8 cellular contexts compared by ENCODE assay signal in genomic region chr2:231711677-231712461, GRCh38. TPM values are rescaled to one million over a fixed set of nuclear protein-coding genes. Genes with fewer than 3 reads are reported as not detected.
A peak's percentile ranks its signal among the peaks of the same experiment; 100 is the strongest.
DNase-seq lines count a peak whose midpoint lies in the region; ATAC-seq and TF ChIP-seq lines count a peak whose summit lies in the region.

No MANE protein-coding gene starts in this region.

- H3K36me3 ChIP-seq in cardiac muscle cell (peaks cover 21% of the 10 kb centered on the region), brain microvascular endothelial cell (replicated peaks) (peaks cover 16% of the 10 kb centered on the region), mesodermal cell (ENCODE audit: control insufficient read depth, insufficient read depth, low read length) (peaks cover 39% of the 10 kb centered on the region), uterus (no peaks in the 10 kb centered on the region)

- peaks cover 14% of the 10 kb centered on the region for H3K4me1 ChIP-seq in cardiac muscle cell (ENCODE audit: low read depth)
- H3K4me1 ChIP-seq in mesodermal cell (ENCODE audit: control insufficient read depth, insufficient read depth, low read length, poor library complexity, severe bottlenecking), result peaks cover 29% of the 10 kb centered on the region
- H3K4me1 ChIP-seq in uterus, result peaks cover 0 to 13% of the 10 kb centered on the region in 2 donors

- H3K27me3 ChIP-seq in cardiac muscle cell, result no peaks in the 10 kb centered on the region
- no peaks in the 10 kb centered on the region for H3K27me3 ChIP-seq in brain microvascular endothelial cell (replicated peaks)
- H3K27me3 ChIP-seq in uterus, result no peaks in the 10 kb centered on the region

- peak overlapping the region; percentile 94 for H3K27ac ChIP-seq in cardiac muscle cell
- no peak overlapping the region for H3K27ac ChIP-seq in brain microvascular endothelial cell
- peak overlapping the region; percentile 77 for H3K27ac ChIP-seq in mesodermal cell (ENCODE audit: low read depth, low read length, severe bottlenecking)
- peak overlapping the region; percentile 99 to 100 for H3K27ac ChIP-seq in uterus

- H3K4me3 ChIP-seq in cardiac muscle cell (peak overlapping the region; percentile 67), brain microvascular endothelial cell (ENCODE audit: low read depth, low read length) (peak overlapping the region; percentile 82), mesodermal cell (ENCODE audit: extremely low read depth, insufficient read depth, low read length, poor library complexity, severe bottlenecking) (peak overlapping the region; percentile 97), uterus (peak overlapping the region; percentile 83 to 94)

- TF ChIP-seq POLR2A in uterus (IDR thresholded peaks at IDR 0.05), result no peak

- no peak for DNase-seq in cardiac muscle cell (ENCODE audit: low read depth in 1 of 2, low spot score in 1 of 2)
- DNase-seq in left ventricle myocardium superior, result no peak
- DNase-seq in brain microvascular endothelial cell, result no peak
- DNase-seq in uterus, result no peak
- DNase-seq in HCEC 1CT, result no peak
- no peak for DNase-seq in mesenteric fat pad (ENCODE audit: low spot score)

- TF ChIP-seq CTCF in cardiac muscle cell (IDR thresholded peaks at IDR 0.05; ENCODE audit: low read depth, low read length) (no peak), brain microvascular endothelial cell (IDR thresholded peaks at IDR 0.05; ENCODE audit: low read depth, low read length, missing control alignments) (no peak), uterus (IDR thresholded peaks at IDR 0.05) (peak in 1 of 4 experiments; percentile 4)

- H3K9me3 ChIP-seq in cardiac muscle cell (ENCODE audit: low read depth), result no peaks in the 10 kb centered on the region
- H3K9me3 ChIP-seq in mesodermal cell (ENCODE audit: control insufficient read depth, low read length), result no peaks in the 10 kb centered on the region
- no peaks in the 10 kb centered on the region for H3K9me3 ChIP-seq in uterus

- in situ Hi-C loops in brain microvascular endothelial cell (cut with HindIII; ENCODE audit: low pct_ligation_motif_present, low sequenced_read_pairs), result no loop called here

- intact Hi-C loops in left ventricle myocardium superior (cut with micrococcal nuclease) (no loop called here), uterus (cut with DNase I; ENCODE audit: low total_unique reads) (loop anchor here (2.0 kb wide), 1 partner anchor 99 kb away; no protein-coding TSS in a partner anchor)

- 61 to 80% methylated on average over 6 to 8 of the region's 9 CpGs for WGBS in mesodermal cell (ENCODE audit: insufficient coverage in 2 of 2), 2 experiments

- ATAC-seq in left ventricle myocardium superior, result no peak
- no peak for ATAC-seq in GM18511 (IDR thresholded peaks at IDR 0.05; ENCODE audit: unreplicated experiment)

RNA-seq across cellular contexts. Expression of gene PTMA, which starts 3.5 kb away (rescaled TPM):
- total RNA-seq in cardiac muscle cell (638 and 737 TPM in 2 replicates), left ventricle myocardium superior (207 TPM), uterus (100 to 1,000 TPM; 693 to 966 (median 818) TPM), mesenteric fat pad (790 TPM)
- 750 and 774 TPM in 2 replicates for polyA plus RNA-seq in cardiac muscle cell
- polyA plus RNA-seq in mesodermal cell (2013, experiment 1 of 2), result 986 TPM
- polyA plus RNA-seq in mesodermal cell (2013, experiment 2 of 2), result 1,146 TPM
